In genomic region chr1:30229557-30229956, GRCh38 we compare ENCODE assay signal across 1 cellular context.
TF ChIP-seq lines count a peak whose summit lies in the region.

No MANE protein-coding gene starts in this region.

TF ChIP-seq in HepG2, 621 proteins besides CTCF, POLR2A, EP300 and RAD21 (continued from another document and continues in another):
- no peak for TF ChIP-seq CENPBD1 (CRISPR knock-in tag; IDR thresholded peaks at IDR 0.05; ENCODE audit: borderline replicate concordance, low read depth)
- TF ChIP-seq LCORL (IDR thresholded peaks at IDR 0.05), result no peak
- peak; percentile 73; the same call in 1 of the 2 replicates for TF ChIP-seq LCORL (CRISPR knock-in tag; IDR thresholded peaks at IDR 0.05)
- TF ChIP-seq MED8 (CRISPR knock-in tag; IDR thresholded peaks at IDR 0.05; ENCODE audit: insufficient replicate concordance), result no peak
- TF ChIP-seq ZBTB7A (CRISPR knock-in tag; IDR thresholded peaks at IDR 0.05), result 0 out of 2 replicates have a peak, but pooled peaks have one; percentile 18
- TF ChIP-seq HOXD1 (CRISPR knock-in tag; IDR thresholded peaks at IDR 0.05), result 0 out of 2 replicates have a peak, but pooled peaks have one; percentile 42
- no peak for TF ChIP-seq MAFF (IDR thresholded peaks at IDR 0.05; ENCODE audit: low read depth, low read length)
- TF ChIP-seq SALL1 (CRISPR knock-in tag; IDR thresholded peaks at IDR 0.05), result peak; percentile 82
- TF ChIP-seq FOSL2 (CRISPR knock-in tag; IDR thresholded peaks at IDR 0.05), result 0 out of 2 replicates have a peak, but pooled peaks have one; percentile 5
- no peak for TF ChIP-seq ZNF781 (CRISPR knock-in tag; IDR thresholded peaks at IDR 0.05; ENCODE audit: borderline replicate concordance, not compliant biosample characterization)
- 0 out of 2 replicates have a peak, but pooled peaks have one; percentile 23 for TF ChIP-seq IRF2 (CRISPR knock-in tag; IDR thresholded peaks at IDR 0.05)
- peak; percentile 47 for TF ChIP-seq ARID5B (CRISPR knock-in tag; IDR thresholded peaks at IDR 0.05)
- no peak for TF ChIP-seq PHF21A (CRISPR knock-in tag; IDR thresholded peaks at IDR 0.05)
- peak; percentile 58; the same call in 1 of the 2 replicates for TF ChIP-seq MIER2 (CRISPR knock-in tag; IDR thresholded peaks at IDR 0.05)
- peak; percentile 12; the same call in 1 of the 2 replicates for TF ChIP-seq SMC3 (IDR thresholded peaks at IDR 0.05; ENCODE audit: low read length)
- TF ChIP-seq SOX6 (IDR thresholded peaks at IDR 0.05), result no peak
- TF ChIP-seq SOX6 (CRISPR knock-in tag; IDR thresholded peaks at IDR 0.05), result peak; percentile 53; the same call in 1 of the 2 replicates
- TF ChIP-seq ZNF589 (CRISPR knock-in tag; conservative IDR thresholded peaks at IDR 0.05), result no peak
- TF ChIP-seq FOXA3 (CRISPR knock-in tag; IDR thresholded peaks at IDR 0.05), result peak; percentile 87
- no peak for TF ChIP-seq ISX (CRISPR knock-in tag; conservative IDR thresholded peaks at IDR 0.05)
- TF ChIP-seq GABPA (IDR thresholded peaks at IDR 0.05; ENCODE audit: low read depth, low read length), result peak; percentile 9; the same call in 1 of the 2 replicates
- TF ChIP-seq GABPA (CRISPR knock-in tag; IDR thresholded peaks at IDR 0.05; ENCODE audit: low read depth), result peak; percentile 63
- TF ChIP-seq ZNF552 (CRISPR knock-in tag; IDR thresholded peaks at IDR 0.05; ENCODE audit: borderline replicate concordance), result no peak
- no peak for TF ChIP-seq PLRG1 (conservative IDR thresholded peaks at IDR 0.05)
- TF ChIP-seq SSRP1 (CRISPR knock-in tag; IDR thresholded peaks at IDR 0.05), result no peak
- no peak for TF ChIP-seq ZNF382 (CRISPR knock-in tag; IDR thresholded peaks at IDR 0.05; ENCODE audit: borderline replicate concordance)
- peak; percentile 90 for TF ChIP-seq ETV5 (CRISPR knock-in tag; IDR thresholded peaks at IDR 0.05; ENCODE audit: borderline replicate concordance)
- TF ChIP-seq ZSCAN5A (CRISPR knock-in tag; IDR thresholded peaks at IDR 0.05; ENCODE audit: borderline replicate concordance), result no peak
- TF ChIP-seq ELK4 (CRISPR knock-in tag; IDR thresholded peaks at IDR 0.05; ENCODE audit: borderline replicate concordance), result no peak
- TF ChIP-seq THAP11 (CRISPR knock-in tag; IDR thresholded peaks at IDR 0.05), result 0 out of 2 replicates have a peak, but pooled peaks have one; percentile 18
- 0 out of 2 replicates have a peak, but pooled peaks have one; percentile 43 for TF ChIP-seq ISL2 (CRISPR knock-in tag; IDR thresholded peaks at IDR 0.05)
- TF ChIP-seq ZNF574 (CRISPR knock-in tag; IDR thresholded peaks at IDR 0.05), result peak; percentile 43; the same call in 1 of the 2 replicates
- no peak for TF ChIP-seq GMEB2 (CRISPR knock-in tag; IDR thresholded peaks at IDR 0.05; ENCODE audit: low read depth)
- TF ChIP-seq JUNB (CRISPR knock-in tag; IDR thresholded peaks at IDR 0.05; ENCODE audit: borderline replicate concordance), result no peak
- TF ChIP-seq CEBPG (CRISPR knock-in tag; IDR thresholded peaks at IDR 0.05), result peak; percentile 78
- peak; percentile 42; the same call in 1 of the 2 replicates for TF ChIP-seq HNF4G (IDR thresholded peaks at IDR 0.05; ENCODE audit: borderline replicate concordance, low read depth, low read length)
- no peak for TF ChIP-seq HNF4G (CRISPR knock-in tag; IDR thresholded peaks at IDR 0.05; ENCODE audit: borderline replicate concordance, low read depth)
- TF ChIP-seq WIZ (CRISPR knock-in tag; IDR thresholded peaks at IDR 0.05), result no peak
- no peak for TF ChIP-seq ZBTB4 (CRISPR knock-in tag; IDR thresholded peaks at IDR 0.05; ENCODE audit: borderline replicate concordance)
- TF ChIP-seq ZNF263 (CRISPR knock-in tag; IDR thresholded peaks at IDR 0.05), result 0 out of 2 replicates have a peak, but pooled peaks have one; percentile 17
- TF ChIP-seq BRD4 (CRISPR knock-in tag; IDR thresholded peaks at IDR 0.05), result no peak
- peak; percentile 27 for TF ChIP-seq ZNF687 (CRISPR knock-in tag; IDR thresholded peaks at IDR 0.05)
- no peak for TF ChIP-seq ZNF619 (CRISPR knock-in tag; IDR thresholded peaks at IDR 0.05)
- no peak for TF ChIP-seq PHF8 (CRISPR knock-in tag; IDR thresholded peaks at IDR 0.05)
- TF ChIP-seq ARID2 (CRISPR knock-in tag; IDR thresholded peaks at IDR 0.05; ENCODE audit: borderline replicate concordance), result no peak
- TF ChIP-seq TAF1 (CRISPR knock-in tag; IDR thresholded peaks at IDR 0.05), result no peak
- 0 out of 2 replicates have a peak, but pooled peaks have one; percentile 20 for TF ChIP-seq GFI1 (CRISPR knock-in tag; IDR thresholded peaks at IDR 0.05; ENCODE audit: borderline replicate concordance)
- 0 out of 2 replicates have a peak, but pooled peaks have one; percentile 27 for TF ChIP-seq DPF2 (CRISPR knock-in tag; IDR thresholded peaks at IDR 0.05; ENCODE audit: borderline replicate concordance, low read depth)
- no peak for TF ChIP-seq POLR2AphosphoS5 (IDR thresholded peaks at IDR 0.05; ENCODE audit: low read depth, low read length)
